Comparison of ENCODE assay signal across 20 cellular contexts in the genomic region with DNA sequence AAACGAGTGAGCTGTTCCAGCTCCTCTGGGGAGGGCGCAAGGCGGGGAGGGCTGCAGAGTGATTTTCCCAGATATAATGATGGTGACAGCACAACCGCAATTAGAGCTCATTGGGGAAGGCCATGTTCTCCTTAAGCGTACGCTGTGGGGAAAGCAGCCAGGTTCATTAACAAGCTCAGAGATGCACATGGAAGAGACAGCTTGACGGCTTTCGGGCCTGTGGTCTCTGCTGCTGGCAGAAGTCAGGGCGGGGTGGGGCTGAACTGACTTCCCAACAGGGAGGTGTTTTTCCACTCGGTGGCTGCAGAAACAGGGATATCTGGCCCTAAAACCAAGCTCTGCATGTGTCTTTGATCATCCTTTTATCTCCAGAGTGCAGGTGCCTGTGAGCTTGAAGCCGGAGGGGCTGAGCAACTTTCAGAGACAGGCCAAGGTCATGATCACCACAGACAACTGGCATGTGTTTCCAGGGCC. TPM values are rescaled to one million over a fixed set of nuclear protein-coding genes. Genes with fewer than 3 reads are reported as not detected.
DNase-seq lines count a peak whose midpoint lies in the region; ATAC-seq and TF ChIP-seq lines count a peak whose summit lies in the region.
"Had no signal": no experiment of that assay in that cellular context is flagged by ENCODE, and none has a peak within 500 bp of the region (broad histone marks: within the 10 kb centered on the region; RNA-seq: fewer than 3 reads in every experiment).

No MANE protein-coding gene starts in this region.

- H3K27me3 ChIP-seq in testis (no peaks in the 10 kb centered on the region), heart right ventricle (peaks cover 0 to 16% (median 0%) of the 10 kb centered on the region in 7 donors)
- H3K27me3 ChIP-seq: SJSA1 had no signal

- no peak for TF ChIP-seq CTCF in testis (IDR thresholded peaks at IDR 0.05)
- no peak for TF ChIP-seq CTCF in heart right ventricle (IDR thresholded peaks at IDR 0.05)

- H3K4me3 ChIP-seq in testis (no peak overlapping the region), heart right ventricle (no peak overlapping the region)
- H3K4me3 ChIP-seq: GM12878, SJSA1 had no signal

- no peaks in the 10 kb centered on the region for H3K36me3 ChIP-seq in testis (ENCODE audit: low read depth, missing control alignments)
- no peaks in the 10 kb centered on the region for H3K36me3 ChIP-seq in heart right ventricle

- 45 to 54% methylated on average over 11 of the region's 11 CpGs for WGBS in testis, 2 donors
- 77% methylated on average over 11 of the region's 11 CpGs for WGBS in heart right ventricle, 2 donors

- H3K4me1 ChIP-seq in testis (peaks cover 3% of the 10 kb centered on the region), heart right ventricle (no peaks in the 10 kb centered on the region)
- H3K4me1 ChIP-seq: SJSA1 had no signal

- H3K27ac ChIP-seq in testis (no peak overlapping the region), heart right ventricle (no peak overlapping the region)
- H3K27ac ChIP-seq: KMS-11, SJSA1 had no signal

- H3K9me3 ChIP-seq in testis (no peaks in the 10 kb centered on the region), heart right ventricle (no peaks in the 10 kb centered on the region)
- H3K9me3 ChIP-seq: SJSA1 had no signal

- DNase-seq in NCI-H1436 (lab: John Stamatoyannopoulos, UW) (peak; percentile 46), NCI-H446 treated with DMSO at 0.1 percent for 48 hours (lab: John Stamatoyannopoulos, UW) (peak; percentile 4), cerebellum (ENCODE audit: low spot score) (peak; percentile 15), testis (peak; percentile 74), NCI-H510A treated with DMSO at 0.1 percent for 48 hours (lab: John Stamatoyannopoulos, UW) (no peak), heart right ventricle (no peak)
- DNase-seq: CD8-positive, alpha-beta T cell; DND-41; GDM1; HFFc6; NCI-H1694; NCI-H774 had no signal

- TF ChIP-seq POLR2A in testis (IDR thresholded peaks at IDR 0.05) = no peak

- intact Hi-C loops in testis (cut with DNase I; ENCODE audit: low total_unique reads) = no loop called here
- intact Hi-C loops in heart right ventricle (cut with DNase I) = no loop called here

- ATAC-seq in heart right ventricle (no peak), GM18873 (IDR thresholded peaks at IDR 0.05; ENCODE audit: low FRiP score, unreplicated experiment) (no peak)
- ATAC-seq: CD8-positive, alpha-beta T cell; GM12878 had no signal

RNA-seq across cellular contexts. Expression of a gene that starts 24.0 kb away (rescaled TPM):
- total RNA-seq in cerebellum (not detected), testis (not detected), heart right ventricle (under 1 TPM in 1 of 10 donors, not detected in 9; 0.26 TPM)
- polyA plus RNA-seq in testis (ENCODE audit: insufficient read depth, low read depth, low replicate concordance) (0.69 TPM), heart right ventricle (not detected)
- total RNA-seq: CD8-positive, alpha-beta T cell; GM12878; H1; HFFc6; M059J had no signal
- polyA plus RNA-seq: AG04450, BJ, GM12878, H1 had no signal

RNA-seq across cellular contexts. Expression of a gene that starts 55.8 kb away (rescaled TPM):
- total RNA-seq in cerebellum (34.8 TPM), testis (under 1 TPM; 0.16 to 0.81 TPM), heart right ventricle (under 1 TPM in 4 of 10 donors, not detected in 6; 0.06 to 0.11 (median 0.08) TPM)
- polyA plus RNA-seq in testis (ENCODE audit: insufficient read depth, low read depth, low replicate concordance) (0.46 TPM), heart right ventricle (under 1 TPM in 1 of 2 donors, not detected in 1; 0.06 TPM)
- total RNA-seq: CD8-positive, alpha-beta T cell; HFFc6 had no signal

Comparison
In these comparisons a context has a peak if more than half of its experiments do, and no peak if none do; other contexts are left out.
1. DNase-seq: peak in NCI-H1436 (single experiment), NCI-H446 treated with DMSO at 0.1 percent for 48 hours (single experiment), cerebellum (single experiment) and testis (single experiment); none in NCI-H510A treated with DMSO at 0.1 percent for 48 hours (single experiment) and heart right ventricle (0 of 2).
2. RNA of a gene that starts 55.8 kb away (total RNA-seq): 34.8 TPM in cerebellum (single experiment); 0.16 to 0.81 TPM in testis and 0.06 to 0.11 TPM in heart right ventricle; every median in the first group is over 10 times any median in the second.